ENCODE assay signal across 1 cellular context in the genomic region with DNA sequence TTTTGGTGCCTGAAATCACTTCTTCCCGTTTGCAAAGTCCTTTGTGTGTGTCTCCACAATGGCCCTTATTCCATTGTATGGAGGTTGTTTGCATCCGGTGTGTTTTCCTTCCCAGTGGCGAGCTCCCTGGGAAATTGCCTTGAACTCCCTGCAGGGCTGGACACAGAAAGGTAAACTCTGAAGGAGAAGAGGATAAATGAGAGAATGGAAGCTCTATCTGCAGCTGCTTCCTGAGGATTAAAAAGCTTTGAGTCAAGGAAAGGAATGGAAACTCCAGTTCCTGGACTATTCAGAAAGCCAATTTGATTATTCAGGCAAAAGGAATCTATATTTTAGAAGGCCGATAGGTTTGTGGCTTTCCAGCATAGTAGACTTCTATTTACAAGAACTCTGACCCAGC.
A peak's percentile ranks its signal among the peaks of the same experiment; 100 is the strongest.
TF ChIP-seq lines count a peak whose summit lies in the region.

No MANE protein-coding gene starts in this region.

TF ChIP-seq in HepG2, 621 proteins besides CTCF, POLR2A, EP300 and RAD21 (continues in another document):
- TF ChIP-seq, protein P1, sequence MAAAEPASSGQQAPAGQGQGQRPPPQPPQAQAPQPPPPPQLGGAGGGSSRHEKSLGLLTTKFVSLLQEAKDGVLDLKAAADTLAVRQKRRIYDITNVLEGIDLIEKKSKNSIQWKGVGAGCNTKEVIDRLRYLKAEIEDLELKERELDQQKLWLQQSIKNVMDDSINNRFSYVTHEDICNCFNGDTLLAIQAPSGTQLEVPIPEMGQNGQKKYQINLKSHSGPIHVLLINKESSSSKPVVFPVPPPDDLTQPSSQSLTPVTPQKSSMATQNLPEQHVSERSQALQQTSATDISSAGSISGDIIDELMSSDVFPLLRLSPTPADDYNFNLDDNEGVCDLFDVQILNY (CRISPR knock-in tag; conservative IDR thresholded peaks at IDR 0.05): no peak
- TF ChIP-seq ZNF569 (CRISPR knock-in tag; IDR thresholded peaks at IDR 0.05; ENCODE audit: borderline replicate concordance) (no peak), ZNF138 (CRISPR knock-in tag; IDR thresholded peaks at IDR 0.05; ENCODE audit: low read depth) (no peak), SP4 (CRISPR knock-in tag; IDR thresholded peaks at IDR 0.05) (no peak), PPARG (CRISPR knock-in tag; conservative IDR thresholded peaks at IDR 0.05) (peak; percentile 50), EHMT2 (IDR thresholded peaks at IDR 0.05; ENCODE audit: borderline replicate concordance, low read depth, low read length) (no peak), ZNF713 (CRISPR knock-in tag; IDR thresholded peaks at IDR 0.05) (no peak), MAFF (IDR thresholded peaks at IDR 0.05; ENCODE audit: low read depth, low read length) (no peak), REXO4 (CRISPR knock-in tag; IDR thresholded peaks at IDR 0.05; ENCODE audit: borderline replicate concordance) (no peak), SAP130 (CRISPR knock-in tag; IDR thresholded peaks at IDR 0.05; ENCODE audit: low read depth) (peak; percentile 27; the same call in 1 of the 2 replicates), ZNF232 (CRISPR knock-in tag; IDR thresholded peaks at IDR 0.05; ENCODE audit: borderline replicate concordance) (no peak), THAP11 (CRISPR knock-in tag; IDR thresholded peaks at IDR 0.05) (no peak), ZNF264 (CRISPR knock-in tag; IDR thresholded peaks at IDR 0.05) (no peak), ZNF329 (CRISPR knock-in tag; IDR thresholded peaks at IDR 0.05; ENCODE audit: low read depth) (no peak), ZFP37 (CRISPR knock-in tag; IDR thresholded peaks at IDR 0.05; ENCODE audit: borderline replicate concordance) (no peak), SOX6 (IDR thresholded peaks at IDR 0.05) (no peak), SOX6 (CRISPR knock-in tag; IDR thresholded peaks at IDR 0.05) (peak; percentile 48), CBX5 (CRISPR knock-in tag; IDR thresholded peaks at IDR 0.05; ENCODE audit: borderline replicate concordance) (no peak), ELF3 (CRISPR knock-in tag; IDR thresholded peaks at IDR 0.05) (peak; percentile 14; the same call in 1 of the 2 replicates), KAT2B (IDR thresholded peaks at IDR 0.05; ENCODE audit: borderline replicate concordance, low read depth, low read length) (no peak), ZFY (CRISPR knock-in tag; IDR thresholded peaks at IDR 0.05) (no peak), RXRA (CRISPR knock-in tag; IDR thresholded peaks at IDR 0.05) (no peak), TEAD3 (CRISPR knock-in tag; optimal IDR thresholded peaks at IDR 0.05; ENCODE audit: borderline replicate concordance) (no peak), ZNF644 (CRISPR knock-in tag; IDR thresholded peaks at IDR 0.05; ENCODE audit: low read depth) (peak; percentile 43; the same call in 1 of the 2 replicates), HNRNPLL (IDR thresholded peaks at IDR 0.05; ENCODE audit: low read depth, low read length, poor library complexity, severe bottlenecking) (no peak), ZNF530 (CRISPR knock-in tag; IDR thresholded peaks at IDR 0.05; ENCODE audit: low read depth) (no peak), ZNF780A (CRISPR knock-in tag; IDR thresholded peaks at IDR 0.05) (no peak), KDM1A (CRISPR knock-in tag; IDR thresholded peaks at IDR 0.05) (no peak), ETV5 (CRISPR knock-in tag; IDR thresholded peaks at IDR 0.05; ENCODE audit: borderline replicate concordance) (peak; percentile 79; the same call in 1 of the 2 replicates), ZSCAN30 (CRISPR knock-in tag; IDR thresholded peaks at IDR 0.05) (no peak), ZNF260 (CRISPR knock-in tag; IDR thresholded peaks at IDR 0.05; ENCODE audit: borderline replicate concordance, low read depth) (no peak), ZNF30 (CRISPR knock-in tag; IDR thresholded peaks at IDR 0.05) (no peak), ZNF468 (CRISPR knock-in tag; IDR thresholded peaks at IDR 0.05) (no peak), FOXP1 (IDR thresholded peaks at IDR 0.05) (no peak), FOXP1 (CRISPR knock-in tag; IDR thresholded peaks at IDR 0.05) (peak; percentile 12; the same call in 1 of the 2 replicates), SP140L (CRISPR knock-in tag; IDR thresholded peaks at IDR 0.05; ENCODE audit: borderline replicate concordance) (no peak), HNF4G (IDR thresholded peaks at IDR 0.05; ENCODE audit: borderline replicate concordance, low read depth, low read length) (no peak), HNF4G (CRISPR knock-in tag; IDR thresholded peaks at IDR 0.05; ENCODE audit: borderline replicate concordance, low read depth) (no peak), FOSL1 (CRISPR knock-in tag; IDR thresholded peaks at IDR 0.05; ENCODE audit: borderline replicate concordance) (no peak), ZNF446 (CRISPR knock-in tag; IDR thresholded peaks at IDR 0.05) (no peak), SOX13 (IDR thresholded peaks at IDR 0.05) (0 out of 2 replicates have a peak, but pooled peaks have one; percentile 21), SOX13 (CRISPR knock-in tag; conservative IDR thresholded peaks at IDR 0.05 in 1 of 2, IDR thresholded peaks at IDR 0.05 in 1 of 2) (peak in 1 of 2 experiments; percentile 85; a peak in 2 of 4 replicates), ZNF598 (CRISPR knock-in tag; IDR thresholded peaks at IDR 0.05; ENCODE audit: borderline replicate concordance) (no peak), ZNF296 (CRISPR knock-in tag; conservative IDR thresholded peaks at IDR 0.05) (no peak), KAT8 (CRISPR knock-in tag; IDR thresholded peaks at IDR 0.05) (0 out of 2 replicates have a peak, but pooled peaks have one; percentile 27), ZNF550 (CRISPR knock-in tag; IDR thresholded peaks at IDR 0.05; ENCODE audit: borderline replicate concordance) (no peak), NFE2L2 (IDR thresholded peaks at IDR 0.05; ENCODE audit: low read length) (no peak), RARG (CRISPR knock-in tag; IDR thresholded peaks at IDR 0.05; ENCODE audit: low read depth) (no peak), PCBP2 (optimal IDR thresholded peaks at IDR 0.05; ENCODE audit: low read depth, low read length, poor library complexity, severe bottlenecking) (no peak), HNRNPUL1 (IDR thresholded peaks at IDR 0.05; ENCODE audit: low read depth, low read length) (no peak)
- TF ChIP-seq, protein P2, sequence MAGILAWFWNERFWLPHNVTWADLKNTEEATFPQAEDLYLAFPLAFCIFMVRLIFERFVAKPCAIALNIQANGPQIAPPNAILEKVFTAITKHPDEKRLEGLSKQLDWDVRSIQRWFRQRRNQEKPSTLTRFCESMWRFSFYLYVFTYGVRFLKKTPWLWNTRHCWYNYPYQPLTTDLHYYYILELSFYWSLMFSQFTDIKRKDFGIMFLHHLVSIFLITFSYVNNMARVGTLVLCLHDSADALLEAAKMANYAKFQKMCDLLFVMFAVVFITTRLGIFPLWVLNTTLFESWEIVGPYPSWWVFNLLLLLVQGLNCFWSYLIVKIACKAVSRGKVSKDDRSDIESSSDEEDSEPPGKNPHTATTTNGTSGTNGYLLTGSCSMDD (CRISPR knock-in tag; IDR thresholded peaks at IDR 0.05): no peak
- TF ChIP-seq, protein P3, sequence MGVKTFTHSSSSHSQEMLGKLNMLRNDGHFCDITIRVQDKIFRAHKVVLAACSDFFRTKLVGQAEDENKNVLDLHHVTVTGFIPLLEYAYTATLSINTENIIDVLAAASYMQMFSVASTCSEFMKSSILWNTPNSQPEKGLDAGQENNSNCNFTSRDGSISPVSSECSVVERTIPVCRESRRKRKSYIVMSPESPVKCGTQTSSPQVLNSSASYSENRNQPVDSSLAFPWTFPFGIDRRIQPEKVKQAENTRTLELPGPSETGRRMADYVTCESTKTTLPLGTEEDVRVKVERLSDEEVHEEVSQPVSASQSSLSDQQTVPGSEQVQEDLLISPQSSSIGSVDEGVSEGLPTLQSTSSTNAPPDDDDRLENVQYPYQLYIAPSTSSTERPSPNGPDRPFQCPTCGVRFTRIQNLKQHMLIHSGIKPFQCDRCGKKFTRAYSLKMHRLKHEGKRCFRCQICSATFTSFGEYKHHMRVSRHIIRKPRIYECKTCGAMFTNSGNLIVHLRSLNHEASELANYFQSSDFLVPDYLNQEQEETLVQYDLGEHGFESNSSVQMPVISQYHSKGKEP (CRISPR knock-in tag; IDR thresholded peaks at IDR 0.05): no peak
- TF ChIP-seq, protein P4, sequence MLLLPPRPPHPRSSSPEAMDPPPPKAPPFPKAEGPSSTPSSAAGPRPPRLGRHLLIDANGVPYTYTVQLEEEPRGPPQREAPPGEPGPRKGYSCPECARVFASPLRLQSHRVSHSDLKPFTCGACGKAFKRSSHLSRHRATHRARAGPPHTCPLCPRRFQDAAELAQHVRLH (CRISPR knock-in tag; IDR thresholded peaks at IDR 0.05; ENCODE audit: borderline replicate concordance, low read depth): no peak
- TF ChIP-seq, protein P5, sequence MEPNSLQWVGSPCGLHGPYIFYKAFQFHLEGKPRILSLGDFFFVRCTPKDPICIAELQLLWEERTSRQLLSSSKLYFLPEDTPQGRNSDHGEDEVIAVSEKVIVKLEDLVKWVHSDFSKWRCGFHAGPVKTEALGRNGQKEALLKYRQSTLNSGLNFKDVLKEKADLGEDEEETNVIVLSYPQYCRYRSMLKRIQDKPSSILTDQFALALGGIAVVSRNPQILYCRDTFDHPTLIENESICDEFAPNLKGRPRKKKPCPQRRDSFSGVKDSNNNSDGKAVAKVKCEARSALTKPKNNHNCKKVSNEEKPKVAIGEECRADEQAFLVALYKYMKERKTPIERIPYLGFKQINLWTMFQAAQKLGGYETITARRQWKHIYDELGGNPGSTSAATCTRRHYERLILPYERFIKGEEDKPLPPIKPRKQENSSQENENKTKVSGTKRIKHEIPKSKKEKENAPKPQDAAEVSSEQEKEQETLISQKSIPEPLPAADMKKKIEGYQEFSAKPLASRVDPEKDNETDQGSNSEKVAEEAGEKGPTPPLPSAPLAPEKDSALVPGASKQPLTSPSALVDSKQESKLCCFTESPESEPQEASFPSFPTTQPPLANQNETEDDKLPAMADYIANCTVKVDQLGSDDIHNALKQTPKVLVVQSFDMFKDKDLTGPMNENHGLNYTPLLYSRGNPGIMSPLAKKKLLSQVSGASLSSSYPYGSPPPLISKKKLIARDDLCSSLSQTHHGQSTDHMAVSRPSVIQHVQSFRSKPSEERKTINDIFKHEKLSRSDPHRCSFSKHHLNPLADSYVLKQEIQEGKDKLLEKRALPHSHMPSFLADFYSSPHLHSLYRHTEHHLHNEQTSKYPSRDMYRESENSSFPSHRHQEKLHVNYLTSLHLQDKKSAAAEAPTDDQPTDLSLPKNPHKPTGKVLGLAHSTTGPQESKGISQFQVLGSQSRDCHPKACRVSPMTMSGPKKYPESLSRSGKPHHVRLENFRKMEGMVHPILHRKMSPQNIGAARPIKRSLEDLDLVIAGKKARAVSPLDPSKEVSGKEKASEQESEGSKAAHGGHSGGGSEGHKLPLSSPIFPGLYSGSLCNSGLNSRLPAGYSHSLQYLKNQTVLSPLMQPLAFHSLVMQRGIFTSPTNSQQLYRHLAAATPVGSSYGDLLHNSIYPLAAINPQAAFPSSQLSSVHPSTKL (CRISPR knock-in tag; IDR thresholded peaks at IDR 0.05): peak; percentile 35; the same call in 1 of the 2 replicates
- TF ChIP-seq, protein P6, sequence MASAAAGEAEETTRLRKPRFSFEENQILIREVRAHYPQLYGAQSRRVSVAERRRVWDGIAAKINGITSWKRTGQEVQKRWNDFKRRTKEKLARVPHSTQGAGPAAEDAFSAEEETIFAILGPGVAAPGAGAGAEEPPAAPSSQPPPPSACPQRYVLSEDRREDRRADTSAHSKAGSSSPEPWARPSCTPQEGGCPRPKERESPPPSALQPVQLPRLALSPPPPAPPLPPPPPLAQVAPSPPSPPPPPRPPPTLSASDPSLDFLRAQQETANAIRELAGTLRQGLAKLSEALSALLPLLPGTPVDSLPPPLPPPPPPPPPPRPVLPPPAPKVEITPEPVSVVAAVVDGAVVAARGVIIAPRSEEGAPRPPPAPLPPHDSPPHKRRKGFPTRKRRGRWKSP (CRISPR knock-in tag; IDR thresholded peaks at IDR 0.05): no peak
- TF ChIP-seq, protein P7, sequence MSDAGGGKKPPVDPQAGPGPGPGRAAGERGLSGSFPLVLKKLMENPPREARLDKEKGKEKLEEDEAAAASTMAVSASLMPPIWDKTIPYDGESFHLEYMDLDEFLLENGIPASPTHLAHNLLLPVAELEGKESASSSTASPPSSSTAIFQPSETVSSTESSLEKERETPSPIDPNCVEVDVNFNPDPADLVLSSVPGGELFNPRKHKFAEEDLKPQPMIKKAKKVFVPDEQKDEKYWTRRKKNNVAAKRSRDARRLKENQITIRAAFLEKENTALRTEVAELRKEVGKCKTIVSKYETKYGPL (CRISPR knock-in tag; IDR thresholded peaks at IDR 0.05): no peak
- TF ChIP-seq, protein P8, sequence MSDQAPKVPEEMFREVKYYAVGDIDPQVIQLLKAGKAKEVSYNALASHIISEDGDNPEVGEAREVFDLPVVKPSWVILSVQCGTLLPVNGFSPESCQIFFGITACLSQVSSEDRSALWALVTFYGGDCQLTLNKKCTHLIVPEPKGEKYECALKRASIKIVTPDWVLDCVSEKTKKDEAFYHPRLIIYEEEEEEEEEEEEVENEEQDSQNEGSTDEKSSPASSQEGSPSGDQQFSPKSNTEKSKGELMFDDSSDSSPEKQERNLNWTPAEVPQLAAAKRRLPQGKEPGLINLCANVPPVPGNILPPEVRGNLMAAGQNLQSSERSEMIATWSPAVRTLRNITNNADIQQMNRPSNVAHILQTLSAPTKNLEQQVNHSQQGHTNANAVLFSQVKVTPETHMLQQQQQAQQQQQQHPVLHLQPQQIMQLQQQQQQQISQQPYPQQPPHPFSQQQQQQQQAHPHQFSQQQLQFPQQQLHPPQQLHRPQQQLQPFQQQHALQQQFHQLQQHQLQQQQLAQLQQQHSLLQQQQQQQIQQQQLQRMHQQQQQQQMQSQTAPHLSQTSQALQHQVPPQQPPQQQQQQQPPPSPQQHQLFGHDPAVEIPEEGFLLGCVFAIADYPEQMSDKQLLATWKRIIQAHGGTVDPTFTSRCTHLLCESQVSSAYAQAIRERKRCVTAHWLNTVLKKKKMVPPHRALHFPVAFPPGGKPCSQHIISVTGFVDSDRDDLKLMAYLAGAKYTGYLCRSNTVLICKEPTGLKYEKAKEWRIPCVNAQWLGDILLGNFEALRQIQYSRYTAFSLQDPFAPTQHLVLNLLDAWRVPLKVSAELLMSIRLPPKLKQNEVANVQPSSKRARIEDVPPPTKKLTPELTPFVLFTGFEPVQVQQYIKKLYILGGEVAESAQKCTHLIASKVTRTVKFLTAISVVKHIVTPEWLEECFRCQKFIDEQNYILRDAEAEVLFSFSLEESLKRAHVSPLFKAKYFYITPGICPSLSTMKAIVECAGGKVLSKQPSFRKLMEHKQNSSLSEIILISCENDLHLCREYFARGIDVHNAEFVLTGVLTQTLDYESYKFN (CRISPR knock-in tag; conservative IDR thresholded peaks at IDR 0.05): 0 out of 2 replicates have a peak, but pooled peaks have one; percentile 33
- TF ChIP-seq, protein P9, sequence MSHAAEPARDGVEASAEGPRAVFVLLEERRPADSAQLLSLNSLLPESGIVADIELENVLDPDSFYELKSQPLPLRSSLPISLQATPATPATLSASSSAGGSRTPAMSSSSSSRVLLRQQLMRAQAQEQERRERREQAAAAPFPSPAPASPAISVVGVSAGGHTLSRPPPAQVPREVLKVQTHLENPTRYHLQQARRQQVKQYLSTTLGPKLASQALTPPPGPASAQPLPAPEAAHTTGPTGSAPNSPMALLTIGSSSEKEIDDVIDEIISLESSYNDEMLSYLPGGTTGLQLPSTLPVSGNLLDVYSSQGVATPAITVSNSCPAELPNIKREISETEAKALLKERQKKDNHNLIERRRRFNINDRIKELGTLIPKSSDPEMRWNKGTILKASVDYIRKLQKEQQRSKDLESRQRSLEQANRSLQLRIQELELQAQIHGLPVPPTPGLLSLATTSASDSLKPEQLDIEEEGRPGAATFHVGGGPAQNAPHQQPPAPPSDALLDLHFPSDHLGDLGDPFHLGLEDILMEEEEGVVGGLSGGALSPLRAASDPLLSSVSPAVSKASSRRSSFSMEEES (CRISPR knock-in tag; IDR thresholded peaks at IDR 0.05): no peak
